1 cellular context compared by ENCODE assay signal in genomic region chr2:47558116-47559078, GRCh38.
TF ChIP-seq lines count a peak whose summit lies in the region.

No MANE protein-coding gene starts in this region.

TF ChIP-seq in GM23338, 12 proteins besides CTCF, POLR2A, EP300 and RAD21 (continued from another document):
- no peak for TF ChIP-seq ZNF462 (CRISPR knock-in tag; IDR thresholded peaks at IDR 0.05)
- TF ChIP-seq ZNF114 (CRISPR knock-in tag; IDR thresholded peaks at IDR 0.05) = no peak
- TF ChIP-seq EZH2 (IDR thresholded peaks at IDR 0.05; ENCODE audit: low read depth, unreplicated experiment) = no peak
- no peak for TF ChIP-seq STAT1 (IDR thresholded peaks at IDR 0.05; ENCODE audit: unreplicated experiment)
- no peak for TF ChIP-seq EZH2phosphoT487 (IDR thresholded peaks at IDR 0.05; ENCODE audit: unreplicated experiment)
- no peak for TF ChIP-seq ETS1 (IDR thresholded peaks at IDR 0.05)
- no peak for TF ChIP-seq CREB1 (CRISPR knock-in tag; IDR thresholded peaks at IDR 0.05; ENCODE audit: low read depth)
- TF ChIP-seq ZNF331 (CRISPR knock-in tag; IDR thresholded peaks at IDR 0.05; ENCODE audit: low read depth) = no peak
- no peak for TF ChIP-seq POLR2AphosphoS5 (IDR thresholded peaks at IDR 0.05; ENCODE audit: low read depth)
- TF ChIP-seq NANOG (IDR thresholded peaks at IDR 0.05; ENCODE audit: borderline replicate concordance) = no peak
